18 cellular contexts compared by ENCODE assay signal in genomic region chr15:77032647-77033416, GRCh38. TPM values are rescaled to one million over a fixed set of nuclear protein-coding genes. Genes with fewer than 3 reads are reported as not detected.
DNase-seq lines count a peak whose midpoint lies in the region; ATAC-seq and TF ChIP-seq lines count a peak whose summit lies in the region.
"Had no signal": no experiment of that assay in that cellular context is flagged by ENCODE, and none has a peak within 500 bp of the region (broad histone marks: within the 10 kb centered on the region; RNA-seq: fewer than 3 reads in every experiment).

No MANE protein-coding gene starts in this region.

- no peak for TF ChIP-seq POLR2A in stomach (IDR thresholded peaks at IDR 0.05)

- TF ChIP-seq EP300 in stomach (IDR thresholded peaks at IDR 0.05), result no peak

- no peak for TF ChIP-seq CTCF in mesothelial cell of epicardium (IDR thresholded peaks at IDR 0.05; ENCODE audit: unreplicated experiment)
- TF ChIP-seq CTCF in stomach (IDR thresholded peaks at IDR 0.05), result no peak

- H3K4me3 ChIP-seq in adipocyte (ENCODE audit: low read length) (no peak overlapping the region), stomach (no peak overlapping the region)

- no peaks in the 10 kb centered on the region for H3K27me3 ChIP-seq in adipocyte (replicated peaks; ENCODE audit: control insufficient read depth, insufficient read depth, low read length)
- H3K27me3 ChIP-seq in stomach, result peaks cover 0 to 31% (median 12%) of the 10 kb centered on the region in 3 donors

- H3K4me1 ChIP-seq in adipocyte (ENCODE audit: control insufficient read depth, insufficient read depth, low read length) (peaks cover 39% of the 10 kb centered on the region), stomach (peaks cover 7 to 51% (median 12%) of the 10 kb centered on the region in 4 donors)

- 53 to 73% (median 61%) methylated on average over 8 to 18 of the region's 18 CpGs for WGBS in stomach, 5 donors

- peaks cover 23% of the 10 kb centered on the region for H3K9me3 Mint-ChIP-seq in activated naive CD4-positive, alpha-beta T cell treated with anti-CD3 and anti-CD28 coated beads, Interleukin-2, amount 10 ng/mL, durations not matched to agents 7 days and 5 days
- H3K9me3 Mint-ChIP-seq in mesothelial cell of epicardium, result no peaks in the 10 kb centered on the region

- H3K27ac Mint-ChIP-seq in activated naive CD4-positive, alpha-beta T cell treated with anti-CD3 and anti-CD28 coated beads, Interleukin-2, amount 10 ng/mL, durations not matched to agents 7 days and 5 days, result no peak overlapping the region
- no peak overlapping the region for H3K27ac Mint-ChIP-seq in mesothelial cell of epicardium

- no peaks in the 10 kb centered on the region for H3K9me3 ChIP-seq in adipocyte (ENCODE audit: control insufficient read depth, low read length)
- no peaks in the 10 kb centered on the region for H3K9me3 ChIP-seq in stomach

- peaks cover 10% of the 10 kb centered on the region for H3K27me3 Mint-ChIP-seq in activated naive CD4-positive, alpha-beta T cell treated with anti-CD3 and anti-CD28 coated beads, Interleukin-2, amount 10 ng/mL, durations not matched to agents 7 days and 5 days
- H3K27me3 Mint-ChIP-seq in mesothelial cell of epicardium (ENCODE audit: low read depth), result no peaks in the 10 kb centered on the region
- H3K27me3 Mint-ChIP-seq: activated CD4-positive, alpha-beta T cell treated with anti-CD3 and anti-CD28 coated beads, Interleukin-2, amount 10 ng/mL, durations not matched to agents 24 days and 14 days; naive thymus-derived CD8-positive, alpha-beta T cell had no signal

- peak overlapping the region; percentile 64 for H3K9ac ChIP-seq in adipocyte (ENCODE audit: low read length)

- H3K36me3 Mint-ChIP-seq in activated naive CD4-positive, alpha-beta T cell treated with anti-CD3 and anti-CD28 coated beads, Interleukin-2, amount 10 ng/mL, durations not matched to agents 7 days and 5 days, result peaks cover 73% of the 10 kb centered on the region
- peaks cover 14% of the 10 kb centered on the region for H3K36me3 Mint-ChIP-seq in mesothelial cell of epicardium

- CTCF ChIA-PET in activated naive CD4-positive, alpha-beta T cell treated with anti-CD3 and anti-CD28 coated beads, Interleukin-2, amount 10 ng/mL, durations not matched to agents 7 days and 5 days (lab: Charles Lee), result interaction anchor here (2.1 to 6.9 kb wide), 2 partner anchors 44 to 58 kb away, joined by 9 to 82 read pairs; no protein-coding TSS in a partner anchor

- H3K36me3 ChIP-seq in adipocyte (ENCODE audit: control insufficient read depth, insufficient read depth, low read length, severe bottlenecking) (peaks cover 15% of the 10 kb centered on the region), stomach (peaks cover 0 to 54% (median 16%) of the 10 kb centered on the region in 4 donors)

- intact Hi-C loops in stomach (cut with DNase I; ENCODE audit: low total_unique reads), result no loop called here

- no peak for ATAC-seq in GM21786 (IDR thresholded peaks at IDR 0.05; ENCODE audit: unreplicated experiment)
- ATAC-seq: HCT116; naive thymus-derived CD8-positive, alpha-beta T cell; Panc1 had no signal

- DNase-seq in activated naive CD4-positive, alpha-beta T cell treated with Interleukin-2 at 50 U/mL for 16 hours, result peak; percentile 1
- no peak for DNase-seq in activated naive CD4-positive, alpha-beta T cell treated with anti-CD3 and anti-CD28 coated beads, Interleukin-2, amount 10 ng/mL, durations not matched to agents 7 days and 5 days
- no peak for DNase-seq in adipocyte (ENCODE audit: low read depth)
- peak; percentile 16 to 21 for DNase-seq in mesothelial cell of epicardium (ENCODE audit: low spot score in 2 of 2, unreplicated experiment in 2 of 2)
- peak; percentile 25 for DNase-seq in stomach
- DNase-seq in SKM-1 treated with dmso at 0.1 percent for 144 hours (lab: John Stamatoyannopoulos, UW; ENCODE audit: unreplicated experiment), result no peak
- DNase-seq in MV-4-11 (lab: John Stamatoyannopoulos, UW), result no peak
- DNase-seq: activated CD4-positive, alpha-beta T cell treated with anti-CD3 and anti-CD28 coated beads, Interleukin-2, amount 10 ng/mL, durations not matched to agents 24 days and 14 days; NCI-H1694 treated with DMSO at 0.1 percent for 48 hours; NCI-H524 had no signal

- H3K27ac ChIP-seq in stomach, result no peak overlapping the region

- H3K4me1 Mint-ChIP-seq in activated naive CD4-positive, alpha-beta T cell treated with anti-CD3 and anti-CD28 coated beads, Interleukin-2, amount 10 ng/mL, durations not matched to agents 7 days and 5 days, result peaks cover 3% of the 10 kb centered on the region
- peaks cover 2% of the 10 kb centered on the region for H3K4me1 Mint-ChIP-seq in mesothelial cell of epicardium

- no peak overlapping the region for H3K4me3 Mint-ChIP-seq in activated naive CD4-positive, alpha-beta T cell treated with anti-CD3 and anti-CD28 coated beads, Interleukin-2, amount 10 ng/mL, durations not matched to agents 7 days and 5 days
- H3K4me3 Mint-ChIP-seq in mesothelial cell of epicardium, result no peak overlapping the region
- H3K4me3 Mint-ChIP-seq: activated CD4-positive, alpha-beta T cell treated with anti-CD3 and anti-CD28 coated beads, Interleukin-2, amount 10 ng/mL, durations not matched to agents 24 days and 14 days; naive thymus-derived CD8-positive, alpha-beta T cell; T-helper 1 cell treated with Interleukin-12 subunit alpha and Interleukin-12 subunit beta and Interleukin-4 antibody, amounts not matched to agents 30 μg/mL and 1 μg/mL, for 36 hours had no signal

RNA-seq across cellular contexts. Expression of gene PSTPIP1, which starts 37.9 kb away (rescaled TPM):
- total RNA-seq in mesothelial cell of epicardium (0.59 TPM in 1 of 3 replicates, not detected in the others), stomach (10 to 100 TPM in 3 of 5 donors, 1 to 10 TPM in 1, under 1 TPM in 1; 0.29 to 75.4 (median 10.1) TPM)
- 1 to 10 TPM; 3.1 to 6.6 (median 4.2) TPM for polyA plus RNA-seq in stomach
- total RNA-seq: endothelial cell of umbilical vein, glomerular endothelial cell, kidney epithelial cell had no signal
- polyA plus RNA-seq: endothelial cell of umbilical vein had no signal

RNA-seq across cellular contexts. Expression of gene TSPAN3, which starts 38.1 kb away (rescaled TPM):
- 301 to 312 TPM (median 307 TPM) in 3 replicates for total RNA-seq in mesothelial cell of epicardium
- 100 to 1,000 TPM in 3 of 5 donors, 10 to 100 TPM in 2; 42.9 to 390 (median 143) TPM for total RNA-seq in stomach
- polyA plus RNA-seq in stomach, result 100 to 1,000 TPM in 1 of 3 donors, 10 to 100 TPM in 2; 48.7 to 100 (median 99.2) TPM

Comparison
In these comparisons a context has a peak if more than half of its experiments do, and no peak if none do; other contexts are left out.
1. DNase-seq: peak in activated naive CD4-positive, alpha-beta T cell treated with Interleukin-2 at 50 U/mL for 16 hours (single experiment), mesothelial cell of epicardium (2 of 2) and stomach (single experiment); none in activated naive CD4-positive, alpha-beta T cell treated with anti-CD3 and anti-CD28 coated beads, Interleukin-2, amount 10 ng/mL, durations not matched to agents 7 days and 5 days (single experiment), adipocyte (single experiment), SKM-1 treated with dmso at 0.1 percent for 144 hours (single experiment) and MV-4-11 (single experiment).